Comparison of ENCODE assay signal across 18 cellular contexts in the genomic region with DNA sequence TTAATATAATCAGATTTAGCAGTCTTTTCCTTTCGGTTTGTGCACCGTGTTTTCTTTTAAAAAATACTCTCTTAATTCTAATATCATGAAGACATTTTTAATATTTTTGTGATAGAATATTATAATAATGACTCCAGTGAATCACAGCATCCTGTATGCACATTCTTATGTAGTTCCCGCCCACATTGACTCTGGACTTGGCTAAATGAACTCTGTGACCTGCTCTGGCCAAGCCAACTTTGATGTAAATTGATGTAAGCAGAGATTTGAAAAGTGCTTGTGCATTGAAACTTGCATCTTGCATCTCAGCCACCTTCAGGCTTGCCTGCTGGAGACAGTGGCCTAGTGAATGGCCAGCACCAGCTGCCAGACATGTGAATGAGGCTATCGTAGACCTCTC. TPM values are rescaled to one million over a fixed set of nuclear protein-coding genes. Genes with fewer than 3 reads are reported as not detected.
"Had no signal": no experiment of that assay in that cellular context is flagged by ENCODE, and none has a peak within 500 bp of the region (broad histone marks: within the 10 kb centered on the region; RNA-seq: fewer than 3 reads in every experiment).

No MANE protein-coding gene starts in this region.

- H3K4me3 ChIP-seq: ascending aorta, breast epithelium, gastroesophageal sphincter, heart right ventricle, prostate gland, right lobe of liver had no signal

- H3K36me3 ChIP-seq: ascending aorta, breast epithelium, gastroesophageal sphincter, heart right ventricle, prostate gland, right lobe of liver had no signal

- DNase-seq: activated CD4-positive, alpha-beta T cell treated with anti-CD3 and anti-CD28 coated beads, Interleukin-2, amount 50 U/mL, for 4 hours; activated effector memory CD4-positive, alpha-beta T cell treated with anti-CD3 and anti-CD28 coated beads, Interleukin-2, amount 50 U/mL, for 16 hours; activated T-cell treated with anti-CD3 and anti-CD28 coated beads, Interleukin-2, amount 50 U/mL, for 72 hours; cerebellar nuclear complex; effector memory CD4-positive, alpha-beta T cell; heart right ventricle; immature natural killer cell; left ventricle myocardium superior; occipital lobe; right lobe of liver; stimulated activated CD4-positive, alpha-beta T cell treated with anti-CD3 and anti-CD28 coated beads, Interleukin-4, amount 100 ng/mL, for 4 hours; stimulated activated naive CD4-positive, alpha-beta T cell had no signal

- H3K4me1 ChIP-seq: ascending aorta, breast epithelium, gastroesophageal sphincter, heart right ventricle, prostate gland, right lobe of liver had no signal

- H3K9me3 ChIP-seq: breast epithelium, prostate gland, right lobe of liver had no signal

- H3K27ac ChIP-seq: ascending aorta, breast epithelium, gastroesophageal sphincter, heart right ventricle, prostate gland, right lobe of liver had no signal

- ATAC-seq: activated T-cell treated with anti-CD3 and anti-CD28 coated beads, Interleukin-2, amount 50 U/mL, for 72 hours; gastroesophageal sphincter; heart right ventricle; left ventricle myocardium superior; right lobe of liver had no signal

- H3K27me3 ChIP-seq: ascending aorta, breast epithelium, gastroesophageal sphincter, heart right ventricle, right lobe of liver had no signal

RNA-seq across cellular contexts. Expression of gene KCNE3, which starts 40.0 kb away (rescaled TPM):
- total RNA-seq: activated CD8-positive, alpha-beta memory T cell treated with anti-CD3 and anti-CD28 coated beads for 36 hours; activated T-cell treated with anti-CD3 and anti-CD28 coated beads, Interleukin-2, amount 50 U/mL, for 72 hours; ascending aorta; T-helper 2 cell treated with Interferon-gamma antibody and Interleukin-4, amounts not matched to agents 100 ng/mL and 5 ng/mL, for 36 hours had no signal
